32 cellular contexts compared by ENCODE assay signal in the genomic region with DNA sequence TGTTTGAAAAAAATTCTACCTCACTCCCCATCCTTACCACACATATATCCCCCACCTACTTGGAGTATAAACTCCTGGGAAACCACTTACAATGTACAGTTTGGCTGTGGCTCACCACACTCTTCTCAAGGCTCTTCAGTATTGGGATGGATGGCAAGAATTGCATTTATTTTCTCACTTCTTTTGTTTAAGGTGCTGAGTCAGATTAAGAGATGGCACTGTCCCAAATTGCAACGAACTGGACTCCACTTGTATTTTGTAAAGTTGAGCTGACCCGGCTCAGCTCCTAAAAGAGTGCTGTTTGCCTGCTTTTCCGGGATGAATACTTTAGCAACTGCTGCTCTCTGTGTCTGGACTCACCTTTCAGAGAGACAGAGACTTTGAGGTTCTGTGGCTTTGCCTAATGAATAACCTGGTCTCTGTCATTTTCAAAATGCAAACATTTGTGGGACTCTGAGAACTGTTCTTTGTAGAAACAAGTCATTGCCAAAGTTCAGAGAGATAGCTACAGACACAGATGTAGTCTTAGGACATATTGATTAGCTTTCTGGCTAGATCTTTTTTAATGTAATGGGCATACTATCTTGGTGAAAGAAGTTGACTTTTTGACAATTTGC. TPM values are rescaled to one million over a fixed set of nuclear protein-coding genes. Genes with fewer than 3 reads are reported as not detected.
"Had no signal": no experiment of that assay in that cellular context is flagged by ENCODE, and none has a peak within 500 bp of the region (broad histone marks: within the 10 kb centered on the region; RNA-seq: fewer than 3 reads in every experiment).

No MANE protein-coding gene starts in this region.

- H3K4me3 ChIP-seq: SJCRH30, SK-N-MC had no signal

- ATAC-seq: activated CD8-positive, alpha-beta memory T cell treated with anti-CD3 and anti-CD28 coated beads, Interleukin-2, amount 10 ng/mL, durations not matched to agents 7 days and 5 days; Panc1 had no signal

- H3K4me1 Mint-ChIP-seq: activated CD4-positive, alpha-beta memory T cell treated with anti-CD3 and anti-CD28 coated beads, Interleukin-2, amount 10 ng/mL, durations not matched to agents 7 days and 5 days; activated CD8-positive, alpha-beta memory T cell treated with anti-CD3 and anti-CD28 coated beads, Interleukin-2, amount 10 ng/mL, durations not matched to agents 7 days and 5 days had no signal

- H3K27ac ChIP-seq: brain microvascular endothelial cell, SJCRH30, SK-N-MC, WERI-Rb-1 had no signal

- H3K36me3 ChIP-seq: brain microvascular endothelial cell, SJCRH30, WERI-Rb-1 had no signal

- H3K27ac Mint-ChIP-seq: activated CD4-positive, alpha-beta memory T cell treated with anti-CD3 and anti-CD28 coated beads, Interleukin-2, amount 10 ng/mL, durations not matched to agents 7 days and 5 days; activated CD8-positive, alpha-beta memory T cell treated with anti-CD3 and anti-CD28 coated beads, Interleukin-2, amount 10 ng/mL, durations not matched to agents 7 days and 5 days; activated naive CD8-positive, alpha-beta T cell treated with anti-CD3 and anti-CD28 coated beads for 36 hours had no signal

- H3K9me3 Mint-ChIP-seq: activated CD4-positive, alpha-beta memory T cell treated with anti-CD3 and anti-CD28 coated beads, Interleukin-2, amount 10 ng/mL, durations not matched to agents 7 days and 5 days had no signal

- H3K27me3 ChIP-seq: brain microvascular endothelial cell, SJCRH30 had no signal

- H3K36me3 Mint-ChIP-seq: activated CD8-positive, alpha-beta memory T cell treated with anti-CD3 and anti-CD28 coated beads, Interleukin-2, amount 10 ng/mL, durations not matched to agents 7 days and 5 days; activated naive CD8-positive, alpha-beta T cell treated with anti-CD3 and anti-CD28 coated beads for 36 hours had no signal

- DNase-seq: activated CD4-positive, alpha-beta memory T cell treated with anti-CD3 and anti-CD28 coated beads, Interleukin-2, amount 10 ng/mL, durations not matched to agents 7 days and 5 days; activated CD4-positive, alpha-beta T cell treated with anti-CD3 and anti-CD28 coated beads for 1 hour; activated CD4-positive, alpha-beta T cell treated with anti-CD3 and anti-CD28 coated beads for 48 hours; activated CD4-positive, CD25-positive, alpha-beta regulatory T cell; activated CD8-positive, alpha-beta memory T cell treated with anti-CD3 and anti-CD28 coated beads for 24 hours; activated CD8-positive, alpha-beta memory T cell treated with anti-CD3 and anti-CD28 coated beads, Interleukin-2, amount 10 ng/mL, durations not matched to agents 7 days and 5 days; activated CD8-positive, alpha-beta memory T cell treated with anti-CD3 and anti-CD28 coated beads, Interleukin-2, amount 50 U/mL, for 48 hours; activated effector memory CD4-positive, alpha-beta T cell treated with Interleukin-2 at 50 U/mL for 16 hours; activated naive CD4-positive, alpha-beta T cell treated with anti-CD3 and anti-CD28 coated beads, Interleukin-2, amount 50 U/mL, for 16 hours; activated naive CD8-positive, alpha-beta T cell treated with anti-CD3 and anti-CD28 coated beads for 36 hours; activated T-cell treated with anti-CD3 and anti-CD28 coated beads, Interleukin-2, amount 50 U/mL, for 48 hours; amniotic stem cell; aorta; brain microvascular endothelial cell; Karpas-422; KBM-7; MM.1S; MV-4-11; NCI-H1092; NCI-H1436 treated with DMSO at 0.1 percent for 48 hours; NCI-H1694 treated with DMSO at 0.1 percent for 48 hours; NCI-H2029; NCI-H345; NCI-H524 treated with DMSO at 0.1 percent for 48 hours; SHP77; SJCRH30; T1000; WERI-Rb-1 had no signal

- H3K4me3 Mint-ChIP-seq: activated CD4-positive, alpha-beta memory T cell treated with anti-CD3 and anti-CD28 coated beads, Interleukin-2, amount 10 ng/mL, durations not matched to agents 7 days and 5 days; activated CD8-positive, alpha-beta memory T cell treated with anti-CD3 and anti-CD28 coated beads, Interleukin-2, amount 10 ng/mL, durations not matched to agents 7 days and 5 days; activated naive CD8-positive, alpha-beta T cell treated with anti-CD3 and anti-CD28 coated beads for 36 hours had no signal

- H3K27me3 Mint-ChIP-seq: activated CD4-positive, alpha-beta memory T cell treated with anti-CD3 and anti-CD28 coated beads, Interleukin-2, amount 10 ng/mL, durations not matched to agents 7 days and 5 days; activated CD8-positive, alpha-beta memory T cell treated with anti-CD3 and anti-CD28 coated beads, Interleukin-2, amount 10 ng/mL, durations not matched to agents 7 days and 5 days; activated naive CD8-positive, alpha-beta T cell treated with anti-CD3 and anti-CD28 coated beads for 36 hours had no signal

- H3K4me1 ChIP-seq: SJCRH30 had no signal

- H3K9me3 ChIP-seq: SJCRH30 had no signal

RNA-seq across cellular contexts. Expression of gene PPP2R2B, which starts 42.2 kb away (rescaled TPM):
- total RNA-seq: NCI-H460, RPMI7951 had no signal
